In genomic region chr18:70450658-70451253, GRCh38 we compare ENCODE assay signal across 10 cellular contexts.
A peak's percentile ranks its signal among the peaks of the same experiment; 100 is the strongest.
DNase-seq lines count a peak whose midpoint lies in the region; ATAC-seq and TF ChIP-seq lines count a peak whose summit lies in the region.
"Had no signal": no experiment of that assay in that cellular context is flagged by ENCODE, and none has a peak within 500 bp of the region (broad histone marks: within the 10 kb centered on the region; RNA-seq: fewer than 3 reads in every experiment).

No MANE protein-coding gene starts in this region.

- no peak overlapping the region for H3K4me3 Mint-ChIP-seq in Calu3 (ENCODE audit: low read depth, unreplicated experiment)
- no peak overlapping the region for H3K4me3 Mint-ChIP-seq in activated naive CD8-positive, alpha-beta T cell treated with anti-CD3 and anti-CD28 coated beads, Interleukin-2, amount 50 U/mL, for 24 hours

- no peaks in the 10 kb centered on the region for H3K27me3 ChIP-seq in adrenal gland
- H3K27me3 ChIP-seq: SJSA1 had no signal

- H3K27me3 Mint-ChIP-seq in Calu3 (ENCODE audit: unreplicated experiment) = no peaks in the 10 kb centered on the region
- peaks cover 5% of the 10 kb centered on the region for H3K27me3 Mint-ChIP-seq in activated naive CD8-positive, alpha-beta T cell treated with anti-CD3 and anti-CD28 coated beads, Interleukin-2, amount 50 U/mL, for 24 hours

- DNase-seq in Calu3 (no peak), HT-29 (ENCODE audit: low spot score) (peak; percentile 22), adrenal gland (no peak), kidney tubule cell (ENCODE audit: low spot score) (peak; percentile 20), KG1 (lab: John Stamatoyannopoulos, UW) (no peak), hippocampal formation (lab: John Stamatoyannopoulos, UW) (no peak)
- DNase-seq in activated naive CD8-positive, alpha-beta T cell treated with anti-CD3 and anti-CD28 coated beads, Interleukin-2, amount 50 U/mL, for 24 hours = no peak
- DNase-seq in activated CD4-positive, alpha-beta T cell treated with anti-CD3 and anti-CD28 coated beads for 1 hour = no peak
- DNase-seq: activated naive CD4-positive, alpha-beta T cell treated with anti-CD3 and anti-CD28 coated beads, Interleukin-2, amount 50 U/mL, for 16 hours had no signal

- intact Hi-C loops in Calu3 (cut with micrococcal nuclease; ENCODE audit: unreplicated experiment) (loop anchor here (1.0 to 10.0 kb wide), 3 partner anchors 255 to 1606 kb away; no protein-coding TSS in a partner anchor), adrenal gland (cut with DNase I) (no loop called here)

- H3K36me3 Mint-ChIP-seq in Calu3 (ENCODE audit: insufficient read depth, unreplicated experiment) = no peaks in the 10 kb centered on the region
- no peaks in the 10 kb centered on the region for H3K36me3 Mint-ChIP-seq in activated naive CD8-positive, alpha-beta T cell treated with anti-CD3 and anti-CD28 coated beads, Interleukin-2, amount 50 U/mL, for 24 hours (ENCODE audit: low read depth)

- no peaks in the 10 kb centered on the region for H3K36me3 ChIP-seq in adrenal gland (replicated peaks in 1 of 2)
- H3K36me3 ChIP-seq: SJSA1 had no signal

- no peak overlapping the region for H3K27ac ChIP-seq in adrenal gland
- H3K27ac ChIP-seq: SJSA1 had no signal

- no peaks in the 10 kb centered on the region for H3K4me1 ChIP-seq in adrenal gland (replicated peaks in 1 of 2)
- H3K4me1 ChIP-seq: SJSA1 had no signal

- no peaks in the 10 kb centered on the region for H3K9me3 Mint-ChIP-seq in Calu3 (ENCODE audit: low read depth, unreplicated experiment)
- no peaks in the 10 kb centered on the region for H3K9me3 Mint-ChIP-seq in activated naive CD8-positive, alpha-beta T cell treated with anti-CD3 and anti-CD28 coated beads, Interleukin-2, amount 50 U/mL, for 24 hours

- TF ChIP-seq CTCF in Calu3 (IDR thresholded peaks at IDR 0.05; ENCODE audit: unreplicated experiment) (peak; percentile 46), adrenal gland (IDR thresholded peaks at IDR 0.05) (peak in 4 of 6 experiments; percentile 20 to 48 (median 40))

- TF ChIP-seq POLR2A in adrenal gland (IDR thresholded peaks at IDR 0.05) = no peak

- no peaks in the 10 kb centered on the region for H3K4me1 Mint-ChIP-seq in Calu3 (ENCODE audit: low read depth, unreplicated experiment)
- no peaks in the 10 kb centered on the region for H3K4me1 Mint-ChIP-seq in activated naive CD8-positive, alpha-beta T cell treated with anti-CD3 and anti-CD28 coated beads, Interleukin-2, amount 50 U/mL, for 24 hours

- no peak overlapping the region for H3K27ac Mint-ChIP-seq in Calu3 (ENCODE audit: unreplicated experiment)
- H3K27ac Mint-ChIP-seq in activated naive CD8-positive, alpha-beta T cell treated with anti-CD3 and anti-CD28 coated beads, Interleukin-2, amount 50 U/mL, for 24 hours = no peak overlapping the region

- 39 to 46% (median 41%) methylated on average over 2 of the region's 2 CpGs for WGBS in adrenal gland, 4 donors

- H3K9me3 ChIP-seq in adrenal gland (replicated peaks in 1 of 3) = no peaks in the 10 kb centered on the region
- H3K9me3 ChIP-seq: SJSA1 had no signal

- no peak for ATAC-seq in activated naive CD8-positive, alpha-beta T cell treated with anti-CD3 and anti-CD28 coated beads, Interleukin-2, amount 50 U/mL, for 24 hours

- CTCF ChIA-PET in Calu3 (lab: Charles Lee) = interaction anchor here (0.6 to 1.0 kb wide), 3 partner anchors 62 to 678 kb away, joined by 3 to 4 read pairs (median 4); no protein-coding TSS in a partner anchor

- no TSS peak for BruUV-seq in Calu3 (replicated peaks; lab: Mats Ljungman, UMichigan)

- H3K4me3 ChIP-seq in adrenal gland = no peak overlapping the region
- H3K4me3 ChIP-seq: SJSA1 had no signal

Comparison
In these comparisons a context has a peak if more than half of its experiments do, and no peak if none do; other contexts are left out.
1. DNase-seq: peak in HT-29 (single experiment) and kidney tubule cell (single experiment); none in Calu3 (single experiment), adrenal gland (0 of 7), KG1 (single experiment), activated naive CD8-positive, alpha-beta T cell treated with anti-CD3 and anti-CD28 coated beads, Interleukin-2, amount 50 U/mL, for 24 hours (single experiment), hippocampal formation (0 of 2) and activated CD4-positive, alpha-beta T cell treated with anti-CD3 and anti-CD28 coated beads for 1 hour (single experiment).